Comparison of ENCODE assay signal across 25 cellular contexts in the genomic region with DNA sequence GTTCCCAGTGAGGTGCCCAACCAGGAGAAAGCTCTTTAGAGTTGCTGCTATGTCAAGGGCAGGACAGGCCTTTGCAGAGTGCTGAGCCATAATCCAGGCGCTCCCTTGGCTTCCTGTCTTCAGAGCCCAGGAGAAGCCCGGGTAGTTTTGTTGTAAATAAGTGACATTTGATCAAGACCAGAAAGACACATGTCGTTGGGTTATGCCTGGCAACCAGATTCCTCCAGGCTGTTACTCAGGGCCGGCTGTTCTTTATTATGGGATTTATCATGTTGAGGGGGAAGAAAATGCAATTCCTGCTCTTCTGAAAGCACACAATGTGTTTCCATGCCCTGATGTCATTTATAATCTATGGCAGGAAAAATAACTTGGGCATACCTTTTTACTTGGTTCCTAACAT. TPM values are rescaled to one million over a fixed set of nuclear protein-coding genes. Genes with fewer than 3 reads are reported as not detected.
A peak's percentile ranks its signal among the peaks of the same experiment; 100 is the strongest.
DNase-seq lines count a peak whose midpoint lies in the region; ATAC-seq and TF ChIP-seq lines count a peak whose summit lies in the region.
"Had no signal": no experiment of that assay in that cellular context is flagged by ENCODE, and none has a peak within 500 bp of the region (broad histone marks: within the 10 kb centered on the region; RNA-seq: fewer than 3 reads in every experiment).

No MANE protein-coding gene starts in this region.

- no peak overlapping the region for H3K4me2 ChIP-seq in neuronal stem cell (ENCODE audit: insufficient read depth, low read length, poor library complexity, severe bottlenecking)

- ATAC-seq in activated naive CD4-positive, alpha-beta T cell treated with anti-CD3 and anti-CD28 coated beads, Interleukin-2, amount 50 U/mL, for 72 hours = no peak
- no peak for ATAC-seq in stimulated activated naive B cell treated with anti-CD40 and anti-IgM and Interleukin-4, amounts not matched to agents 10 μg/mL and 1 μg/mL and 100 μg/mL, for 72 hours (replicated peaks)
- no peak for ATAC-seq in right lobe of liver
- ATAC-seq: body of pancreas, gastroesophageal sphincter, left lung had no signal

- no peak overlapping the region for H3K4ac ChIP-seq in neuronal stem cell (ENCODE audit: low read length)

- POLR2A ChIA-PET in CD8-positive, alpha-beta memory T cell (lab: Charles Lee) = interaction anchor here (1.1 to 2.1 kb wide), 4 partner anchors 11 to 38 kb away, joined by 3 to 8 read pairs (median 4); no protein-coding TSS in a partner anchor

- H3K9me3 ChIP-seq in CD8-positive, alpha-beta memory T cell (ENCODE audit: low read length) = no peaks in the 10 kb centered on the region
- peaks cover 0 to 3% of the 10 kb centered on the region in 2 donors for H3K9me3 ChIP-seq in neuronal stem cell (replicated peaks in 1 of 2; ENCODE audit: control insufficient read depth in 2 of 2, insufficient read depth in 1 of 2, low read depth in 1 of 2, low read length in 2 of 2)
- H3K9me3 ChIP-seq in right lobe of liver = no peaks in the 10 kb centered on the region
- H3K9me3 ChIP-seq: body of pancreas, gastroesophageal sphincter, left lung, thyroid gland had no signal

- H3K27ac ChIP-seq in CD8-positive, alpha-beta memory T cell (ENCODE audit: low read depth, low read length) = no peak overlapping the region
- H3K27ac ChIP-seq in neuronal stem cell (replicated peaks; ENCODE audit: low read length) (no peak overlapping the region), coronary artery (no peak overlapping the region), right lobe of liver (no peak overlapping the region)
- H3K27ac ChIP-seq: 22Rv1, body of pancreas, gastroesophageal sphincter, parathyroid adenoma, thyroid gland had no signal

- no peaks in the 10 kb centered on the region for H3K36me3 ChIP-seq in CD8-positive, alpha-beta memory T cell (ENCODE audit: insufficient read depth, low read length)
- H3K36me3 ChIP-seq in neuronal stem cell (replicated peaks in 1 of 2; ENCODE audit: control insufficient read depth in 2 of 2, insufficient read depth in 2 of 2, low read length in 2 of 2) (no peaks in the 10 kb centered on the region), right lobe of liver (no peaks in the 10 kb centered on the region)
- H3K36me3 ChIP-seq: gastroesophageal sphincter, left lung, thyroid gland had no signal

- H3K27ac Mint-ChIP-seq in T-helper 1 cell treated with Interleukin-12 subunit alpha and Interleukin-12 subunit beta and Interleukin-4 antibody, amounts not matched to agents 30 μg/mL and 1 μg/mL, for 36 hours = peak overlapping the region; percentile 95
- H3K27ac Mint-ChIP-seq in CD8-positive, alpha-beta memory T cell = peak overlapping the region; percentile 80 to 96 (median 94)
- H3K27ac Mint-ChIP-seq in activated naive CD4-positive, alpha-beta T cell treated with anti-CD3 and anti-CD28 coated beads, Interleukin-2, amount 50 U/mL, for 72 hours = peak overlapping the region; percentile 69 to 93
- H3K27ac Mint-ChIP-seq in stimulated activated naive B cell treated with anti-CD40 and anti-IgM and Interleukin-4, amounts not matched to agents 10 μg/mL and 1 μg/mL and 100 μg/mL, for 72 hours = no peak overlapping the region

- H3K4me1 ChIP-seq in CD8-positive, alpha-beta memory T cell (ENCODE audit: insufficient read depth, low read length) = peaks cover 87% of the 10 kb centered on the region
- H3K4me1 ChIP-seq in neuronal stem cell (ENCODE audit: control insufficient read depth in 2 of 2, insufficient read depth in 1 of 2, low read depth in 1 of 2, low read length in 2 of 2) (peaks cover 0 to 1% of the 10 kb centered on the region in 2 donors), right lobe of liver (peaks cover 0 to 8% (median 0%) of the 10 kb centered on the region in 4 donors)
- H3K4me1 ChIP-seq: parathyroid adenoma, thyroid gland had no signal

- H2AK5ac ChIP-seq in neuronal stem cell (ENCODE audit: low read depth, low read length) = no peak overlapping the region

- intact Hi-C loops in right lobe of liver (cut with DNase I) = loop anchor here in 1 of 2 donors (10.0 kb wide), 1 partner anchor 142 kb away; no protein-coding TSS in a partner anchor

- H3K23ac ChIP-seq in neuronal stem cell (ENCODE audit: low read depth, low read length, poor library complexity) = no peak overlapping the region

- H2BK5ac ChIP-seq in neuronal stem cell (ENCODE audit: low read length) = no peak overlapping the region

- peaks cover 3% of the 10 kb centered on the region for H3K36me3 Mint-ChIP-seq in T-helper 1 cell treated with Interleukin-12 subunit alpha and Interleukin-12 subunit beta and Interleukin-4 antibody, amounts not matched to agents 30 μg/mL and 1 μg/mL, for 36 hours (ENCODE audit: low read depth)
- no peaks in the 10 kb centered on the region for H3K36me3 Mint-ChIP-seq in CD8-positive, alpha-beta memory T cell
- H3K36me3 Mint-ChIP-seq in activated naive CD4-positive, alpha-beta T cell treated with anti-CD3 and anti-CD28 coated beads, Interleukin-2, amount 50 U/mL, for 72 hours = no peaks in the 10 kb centered on the region
- H3K36me3 Mint-ChIP-seq in stimulated activated naive B cell treated with anti-CD40 and anti-IgM and Interleukin-4, amounts not matched to agents 10 μg/mL and 1 μg/mL and 100 μg/mL, for 72 hours = no peaks in the 10 kb centered on the region

- H3K79me1 ChIP-seq in neuronal stem cell (ENCODE audit: low read depth, low read length) = peaks cover 2% of the 10 kb centered on the region

- H2AFZ ChIP-seq in neuronal stem cell (ENCODE audit: low read length) = no peak overlapping the region
- H2AFZ ChIP-seq: parathyroid adenoma had no signal

- TF ChIP-seq CTCF in coronary artery (IDR thresholded peaks at IDR 0.05) = no peak
- TF ChIP-seq CTCF in right lobe of liver (IDR thresholded peaks at IDR 0.05) = no peak

- peak overlapping the region; percentile 69 for H2BK15ac ChIP-seq in neuronal stem cell (ENCODE audit: low read length)

- CTCF ChIA-PET in CD8-positive, alpha-beta memory T cell (lab: Charles Lee) = interaction anchor here (1.4 to 5.4 kb wide), 5 partner anchors 12 to 114 kb away, joined by 3 to 33 read pairs (median 7); no protein-coding TSS in a partner anchor

- WGBS in neuronal stem cell (ENCODE audit: extremely low coverage in 2 of 2, insufficient read length in 2 of 2, insufficient replicate concordance in 1 of 2), 2 donors = no CpG with 5 or more reads among the region's 4 CpGs
- 89% methylated on average over 4 of the region's 4 CpGs for WGBS in right lobe of liver (ENCODE audit: insufficient coverage, low coverage, low lambda C conversion rate, missing lambda C conversion rate)

- H3K27me3 Mint-ChIP-seq in T-helper 1 cell treated with Interleukin-12 subunit alpha and Interleukin-12 subunit beta and Interleukin-4 antibody, amounts not matched to agents 30 μg/mL and 1 μg/mL, for 36 hours (ENCODE audit: low read depth) = no peaks in the 10 kb centered on the region
- H3K27me3 Mint-ChIP-seq in CD8-positive, alpha-beta memory T cell = no peaks in the 10 kb centered on the region
- no peaks in the 10 kb centered on the region for H3K27me3 Mint-ChIP-seq in stimulated activated naive B cell treated with anti-CD40 and anti-IgM and Interleukin-4, amounts not matched to agents 10 μg/mL and 1 μg/mL and 100 μg/mL, for 72 hours

- no peak overlapping the region for H3K9ac ChIP-seq in neuronal stem cell (ENCODE audit: low read depth, low read length, poor library complexity)
- H3K9ac ChIP-seq: parathyroid adenoma had no signal

- no peak overlapping the region for H3K14ac ChIP-seq in neuronal stem cell (ENCODE audit: low read length)

- H3K4me3 ChIP-seq in CD8-positive, alpha-beta memory T cell (ENCODE audit: low read length) = peak overlapping the region; percentile 44
- no peak overlapping the region for H3K4me3 ChIP-seq in neuronal stem cell (ENCODE audit: low read length in 2 of 2)
- no peak overlapping the region for H3K4me3 ChIP-seq in coronary artery
- H3K4me3 ChIP-seq in right lobe of liver = no peak overlapping the region
- H3K4me3 ChIP-seq: body of pancreas, gastroesophageal sphincter, left lung, thyroid gland had no signal

- peaks cover 68% of the 10 kb centered on the region for H3K4me1 Mint-ChIP-seq in T-helper 1 cell treated with Interleukin-12 subunit alpha and Interleukin-12 subunit beta and Interleukin-4 antibody, amounts not matched to agents 30 μg/mL and 1 μg/mL, for 36 hours (ENCODE audit: low read depth)
- H3K4me1 Mint-ChIP-seq in CD8-positive, alpha-beta memory T cell = peaks cover 83 to 96% (median 90%) of the 10 kb centered on the region in 3 donors
- peaks cover 29 to 32% of the 10 kb centered on the region in 2 donors for H3K4me1 Mint-ChIP-seq in stimulated activated naive B cell treated with anti-CD40 and anti-IgM and Interleukin-4, amounts not matched to agents 10 μg/mL and 1 μg/mL and 100 μg/mL, for 72 hours

- no peak overlapping the region for H4K8ac ChIP-seq in neuronal stem cell (ENCODE audit: low read depth, low read length)

- H4K91ac ChIP-seq in neuronal stem cell (ENCODE audit: low read depth, low read length, poor library complexity) = no peak overlapping the region

- no peaks in the 10 kb centered on the region for H3K27me3 ChIP-seq in CD8-positive, alpha-beta memory T cell (ENCODE audit: insufficient read depth, low read length, poor library complexity, severe bottlenecking)
- peaks cover 0 to 35% (median 0%) of the 10 kb centered on the region in 3 experiments for H3K27me3 ChIP-seq in neuronal stem cell (ENCODE audit: control insufficient read depth in 3 of 3, insufficient read depth in 3 of 3, low read depth in 1 of 3, low read length in 3 of 3)
- H3K27me3 ChIP-seq in right lobe of liver = no peaks in the 10 kb centered on the region
- H3K27me3 ChIP-seq: body of pancreas, left lung, thyroid gland had no signal

- H3K4me3 Mint-ChIP-seq in T-helper 1 cell treated with Interleukin-12 subunit alpha and Interleukin-12 subunit beta and Interleukin-4 antibody, amounts not matched to agents 30 μg/mL and 1 μg/mL, for 36 hours = peak overlapping the region; percentile 60
- H3K4me3 Mint-ChIP-seq in CD8-positive, alpha-beta memory T cell = peak overlapping the region; percentile 0 to 75 (median 70)
- H3K4me3 Mint-ChIP-seq in stimulated activated naive B cell treated with anti-CD40 and anti-IgM and Interleukin-4, amounts not matched to agents 10 μg/mL and 1 μg/mL and 100 μg/mL, for 72 hours = no peak overlapping the region

- no peak for TF ChIP-seq POLR2A in right lobe of liver (IDR thresholded peaks at IDR 0.05)

- H2BK120ac ChIP-seq in neuronal stem cell (ENCODE audit: low read depth, low read length) = no peak overlapping the region

- no peaks in the 10 kb centered on the region for H3K9me3 Mint-ChIP-seq in T-helper 1 cell treated with Interleukin-12 subunit alpha and Interleukin-12 subunit beta and Interleukin-4 antibody, amounts not matched to agents 30 μg/mL and 1 μg/mL, for 36 hours
- H3K9me3 Mint-ChIP-seq in CD8-positive, alpha-beta memory T cell = no peaks in the 10 kb centered on the region
- H3K9me3 Mint-ChIP-seq in activated naive CD4-positive, alpha-beta T cell treated with anti-CD3 and anti-CD28 coated beads, Interleukin-2, amount 50 U/mL, for 72 hours = peaks cover 0 to 4% of the 10 kb centered on the region in 2 donors
- H3K9me3 Mint-ChIP-seq in stimulated activated naive B cell treated with anti-CD40 and anti-IgM and Interleukin-4, amounts not matched to agents 10 μg/mL and 1 μg/mL and 100 μg/mL, for 72 hours = no peaks in the 10 kb centered on the region

- H2BK12ac ChIP-seq in neuronal stem cell (ENCODE audit: low read length) = no peak overlapping the region

- DNase-seq in T-helper 1 cell = no peak
- no peak for DNase-seq in CD8-positive, alpha-beta memory T cell
- DNase-seq in activated naive CD4-positive, alpha-beta T cell treated with anti-CD3 and anti-CD28 coated beads, Interleukin-2, amount 50 U/mL, for 72 hours (ENCODE audit: low spot score in 2 of 2) = no peak
- DNase-seq in neuronal stem cell (ENCODE audit: low spot score) = no peak
- no peak for DNase-seq in stimulated activated naive B cell treated with anti-CD40 and anti-IgM and Interleukin-4, amounts not matched to agents 10 μg/mL and 1 μg/mL and 100 μg/mL, for 72 hours
- DNase-seq in coronary artery (ENCODE audit: low spot score) = no peak
- DNase-seq in right lobe of liver = no peak
- DNase-seq: activated CD4-positive, alpha-beta T cell treated with anti-CD3 and anti-CD28 coated beads for 4 hours; activated gamma-delta T cell; body of pancreas; C1 segment of cervical spinal cord; cortex of kidney; GOT3; IMR-90; left lung; NCI-H1930; NCI-H446 treated with DMSO at 0.1 percent for 48 hours; Right ventricle myocardium superior; stimulated activated CD4-positive, alpha-beta T cell treated with anti-CD3 and anti-CD28 coated beads, Interleukin-4, amount 100 ng/mL, for 24 hours; T1000; thyroid gland had no signal

- no peak overlapping the region for H3K18ac ChIP-seq in neuronal stem cell (ENCODE audit: low read length)

RNA-seq across cellular contexts. Expression of a gene that starts 39.3 kb away (rescaled TPM):
- 100 to 1,000 TPM; 238 to 243 TPM for total RNA-seq in CD8-positive, alpha-beta memory T cell
- 227 TPM for polyA plus RNA-seq in CD8-positive, alpha-beta memory T cell
- total RNA-seq in activated naive CD4-positive, alpha-beta T cell treated with anti-CD3 and anti-CD28 coated beads, Interleukin-2, amount 50 U/mL, for 72 hours = 100 to 1,000 TPM; 211 to 278 TPM
- 23.2 TPM for polyA plus RNA-seq in neuronal stem cell (2013, experiment 1 of 2)
- polyA plus RNA-seq in neuronal stem cell (2013, experiment 2 of 2) = 24.3 TPM
- total RNA-seq in right lobe of liver = 1 to 10 TPM; 2.0 to 7.5 (median 3.5) TPM

Comparison
In these comparisons a context has a peak if more than half of its experiments do, and no peak if none do; other contexts are left out.
1. H3K4me3 Mint-ChIP-seq: peak in T-helper 1 cell treated with Interleukin-12 subunit alpha and Interleukin-12 subunit beta and Interleukin-4 antibody, amounts not matched to agents 30 μg/mL and 1 μg/mL, for 36 hours (single experiment) and CD8-positive, alpha-beta memory T cell (7 of 7); none in stimulated activated naive B cell treated with anti-CD40 and anti-IgM and Interleukin-4, amounts not matched to agents 10 μg/mL and 1 μg/mL and 100 μg/mL, for 72 hours (0 of 2).
2. RNA of a gene that starts 39.3 kb away (total RNA-seq): 211 to 278 TPM in activated naive CD4-positive, alpha-beta T cell treated with anti-CD3 and anti-CD28 coated beads, Interleukin-2, amount 50 U/mL, for 72 hours and 238 to 243 TPM in CD8-positive, alpha-beta memory T cell; 2.0 to 7.5 TPM in right lobe of liver; every median in the first group is over 10 times any median in the second.